8 cellular contexts compared by ENCODE assay signal in the genomic region with DNA sequence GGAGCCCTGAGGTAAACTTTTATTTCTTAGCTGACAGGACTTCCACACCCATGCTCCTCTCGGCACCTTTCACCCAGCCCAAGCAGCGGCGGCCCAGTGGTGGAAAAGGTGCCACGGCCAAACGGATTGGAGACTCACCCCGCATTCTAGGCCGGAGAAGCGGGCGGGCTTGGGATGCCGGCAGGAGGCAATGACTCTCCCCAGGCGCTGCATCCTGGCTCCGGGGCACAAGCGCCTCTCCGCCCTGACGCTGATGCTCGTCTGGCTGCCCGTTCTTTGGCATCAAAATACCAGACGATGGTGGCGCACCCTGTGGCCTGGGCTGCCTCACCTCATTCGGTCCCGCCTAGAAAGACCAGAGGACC. TPM values are rescaled to one million over a fixed set of nuclear protein-coding genes. Genes with fewer than 3 reads are reported as not detected.
DNase-seq lines count a peak whose midpoint lies in the region; ATAC-seq and TF ChIP-seq lines count a peak whose summit lies in the region.

No MANE protein-coding gene starts in this region.

- H3K36me3 ChIP-seq in body of pancreas (replicated peaks in 1 of 2; ENCODE audit: insufficient read depth in 1 of 2, low read depth in 2 of 2) (no peaks in the 10 kb centered on the region), kidney epithelial cell (ENCODE audit: control insufficient read depth, insufficient read depth, low read length) (no peaks in the 10 kb centered on the region), thoracic aorta (peaks cover 13% of the 10 kb centered on the region)

- ATAC-seq in body of pancreas (peak; percentile 16), thoracic aorta (ENCODE audit: insufficient number of reproducible peaks, low FRiP score, low read depth) (no peak), HG02852 (IDR thresholded peaks at IDR 0.05; ENCODE audit: unreplicated experiment) (no peak), GM21737 (IDR thresholded peaks at IDR 0.05; ENCODE audit: unreplicated experiment) (no peak), GM19035 (IDR thresholded peaks at IDR 0.05; ENCODE audit: unreplicated experiment) (no peak)

- H3K4me1 Mint-ChIP-seq in activated naive CD4-positive, alpha-beta T cell treated with anti-CD3 and anti-CD28 coated beads, Interleukin-2, amount 10 ng/mL, durations not matched to agents 7 days and 5 days: peaks cover 16% of the 10 kb centered on the region

- peak overlapping the region; percentile 74 for H3K4me3 Mint-ChIP-seq in activated naive CD4-positive, alpha-beta T cell treated with anti-CD3 and anti-CD28 coated beads, Interleukin-2, amount 10 ng/mL, durations not matched to agents 7 days and 5 days

- H3K27me3 ChIP-seq in body of pancreas (no peaks in the 10 kb centered on the region), kidney epithelial cell (ENCODE audit: control insufficient read depth, insufficient read depth, low read length) (no peaks in the 10 kb centered on the region), thoracic aorta (replicated peaks; ENCODE audit: insufficient read depth) (no peaks in the 10 kb centered on the region)

- no peak overlapping the region for H3K27ac Mint-ChIP-seq in activated naive CD4-positive, alpha-beta T cell treated with anti-CD3 and anti-CD28 coated beads, Interleukin-2, amount 10 ng/mL, durations not matched to agents 7 days and 5 days

- H3K4me3 ChIP-seq in body of pancreas: no peak overlapping the region
- peak overlapping the region; percentile 45 for H3K4me3 ChIP-seq in kidney epithelial cell (ENCODE audit: low read depth, low read length)
- peak overlapping the region; percentile 53 for H3K4me3 ChIP-seq in thoracic aorta

- intact Hi-C loops in body of pancreas (cut with DNase I): no loop called here

- peaks cover 42% of the 10 kb centered on the region for H3K36me3 Mint-ChIP-seq in activated naive CD4-positive, alpha-beta T cell treated with anti-CD3 and anti-CD28 coated beads, Interleukin-2, amount 10 ng/mL, durations not matched to agents 7 days and 5 days

- H3K27ac ChIP-seq in body of pancreas (peak overlapping the region in 3 of 4 donors; percentile 54 to 67 (median 59)), thoracic aorta (no peak overlapping the region)

- CTCF ChIA-PET in activated naive CD4-positive, alpha-beta T cell treated with anti-CD3 and anti-CD28 coated beads, Interleukin-2, amount 10 ng/mL, durations not matched to agents 7 days and 5 days (lab: Charles Lee): no interaction called here

- H3K27me3 Mint-ChIP-seq in activated naive CD4-positive, alpha-beta T cell treated with anti-CD3 and anti-CD28 coated beads, Interleukin-2, amount 10 ng/mL, durations not matched to agents 7 days and 5 days: peaks cover 6% of the 10 kb centered on the region

- no peak for TF ChIP-seq CTCF in body of pancreas (IDR thresholded peaks at IDR 0.05)
- no peak for TF ChIP-seq CTCF in kidney epithelial cell (IDR thresholded peaks at IDR 0.05; ENCODE audit: insufficient read depth, low read length, poor library complexity, severe bottlenecking)
- no peak for TF ChIP-seq CTCF in thoracic aorta (IDR thresholded peaks at IDR 0.05)

- H3K9me3 ChIP-seq in body of pancreas (peaks cover 0 to 67% (median 0%) of the 10 kb centered on the region in 3 donors), thoracic aorta (peaks cover 82% of the 10 kb centered on the region)

- H3K4me1 ChIP-seq in body of pancreas (peaks cover 6% of the 10 kb centered on the region), thoracic aorta (ENCODE audit: control insufficient read depth in 1 of 2, low read depth in 2 of 2) (no peaks in the 10 kb centered on the region)

- H3K9me3 Mint-ChIP-seq in activated naive CD4-positive, alpha-beta T cell treated with anti-CD3 and anti-CD28 coated beads, Interleukin-2, amount 10 ng/mL, durations not matched to agents 7 days and 5 days: peaks cover 63% of the 10 kb centered on the region

- no peak for DNase-seq in activated naive CD4-positive, alpha-beta T cell treated with anti-CD3 and anti-CD28 coated beads, Interleukin-2, amount 10 ng/mL, durations not matched to agents 7 days and 5 days
- DNase-seq in activated naive CD4-positive, alpha-beta T cell (lab: John Stamatoyannopoulos, UW): no peak
- no peak for DNase-seq in body of pancreas
- DNase-seq in kidney epithelial cell (ENCODE audit: low read depth): no peak
- no peak for DNase-seq in thoracic aorta (ENCODE audit: low spot score)

- no peak for TF ChIP-seq POLR2A in body of pancreas (IDR thresholded peaks at IDR 0.05)

- 0 to 1% methylated on average over 10 to 21 of the region's 21 CpGs for WGBS in body of pancreas, 2 donors

RNA-seq across cellular contexts. Expression of gene ZNF606, which starts 6.7 kb away (rescaled TPM):
- 10 to 100 TPM; 11.7 to 21.4 TPM for total RNA-seq in body of pancreas
- 14.4 and 17.0 TPM in 2 replicates for total RNA-seq in kidney epithelial cell
- 10 to 100 TPM; 13.7 to 24.5 TPM for total RNA-seq in thoracic aorta

RNA-seq across cellular contexts. Expression of gene ZSCAN1, which starts 24.5 kb away (rescaled TPM):
- total RNA-seq in body of pancreas (not detected), kidney epithelial cell (not detected in 2 replicates), thoracic aorta (not detected)

RNA-seq across cellular contexts. Expression of gene C19orf18, which starts 34.9 kb away (rescaled TPM):
- total RNA-seq in body of pancreas (1 to 10 TPM in 1 of 2 donors, not detected in 1; 1.3 TPM), kidney epithelial cell (0.17 TPM in 1 of 2 replicates, not detected in the other), thoracic aorta (not detected)

RNA-seq across cellular contexts. Expression of gene ZNF135, which starts 49.8 kb away (rescaled TPM):
- total RNA-seq in body of pancreas (1 to 10 TPM; 3.9 to 4.9 TPM), kidney epithelial cell (4.6 and 5.1 TPM in 2 replicates), thoracic aorta (1 to 10 TPM; 7.6 to 9.5 TPM)

Comparison
In these comparisons a context has a peak if more than half of its experiments do, and no peak if none do; other contexts are left out.
1. H3K27ac ChIP-seq: peak in body of pancreas (3 of 4); none in thoracic aorta (0 of 2).
2. H3K4me3 ChIP-seq: peak in kidney epithelial cell (single experiment) and thoracic aorta (single experiment); none in body of pancreas (0 of 2).